1 cellular context compared by ENCODE assay signal in genomic region chr1:162367073-162367472, GRCh38.
TF ChIP-seq lines count a peak whose summit lies in the region.

No MANE protein-coding gene starts in this region.

TF ChIP-seq in SK-N-SH treated with all-trans-retinoic acid at 6 μM for 48 hours, 23 proteins besides CTCF, POLR2A, EP300 and RAD21 (continued from another document):
- TF ChIP-seq CSRNP3 (CRISPR knock-in tag; IDR thresholded peaks at IDR 0.05) = no peak
- no peak for TF ChIP-seq CSDC2 (CRISPR knock-in tag; IDR thresholded peaks at IDR 0.05)
- no peak for TF ChIP-seq ZNF565 (CRISPR knock-in tag; conservative IDR thresholded peaks at IDR 0.05; ENCODE audit: low read depth)
- TF ChIP-seq ZC3H10 (CRISPR knock-in tag; IDR thresholded peaks at IDR 0.05) = no peak
- no peak for TF ChIP-seq ISL1 (CRISPR knock-in tag; IDR thresholded peaks at IDR 0.05)
